In the genomic region with DNA sequence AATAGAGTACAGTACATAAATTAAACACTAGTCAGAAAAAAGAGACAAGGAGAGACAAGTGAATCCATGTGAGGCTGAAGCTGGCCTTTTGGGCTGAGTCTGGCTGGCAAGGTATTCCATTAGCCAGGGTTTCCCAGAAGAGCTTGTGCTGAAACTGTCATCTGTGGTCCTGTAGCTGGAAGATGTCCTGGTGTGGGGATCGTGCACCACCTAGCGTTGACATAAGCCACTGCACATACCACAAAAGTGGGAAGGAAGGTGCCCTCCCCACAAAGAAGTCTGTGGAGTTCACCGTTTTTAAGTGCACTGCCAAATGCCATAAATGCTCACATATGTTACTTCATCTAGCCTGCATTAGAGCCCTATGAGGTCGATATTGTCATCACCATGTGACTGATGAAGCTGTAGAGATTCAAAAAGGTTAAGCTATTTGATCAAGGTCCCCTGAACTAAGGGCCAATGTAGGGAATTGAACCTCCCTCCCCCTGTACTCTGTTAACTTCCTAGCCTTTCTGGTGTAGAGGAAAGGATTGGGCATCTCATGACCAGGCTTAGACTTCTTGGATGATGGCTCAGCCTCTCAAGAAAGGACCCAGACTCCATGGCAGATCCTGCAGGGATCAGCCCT, we compare ENCODE assay signal across 8 cellular contexts. TPM values are rescaled to one million over a fixed set of nuclear protein-coding genes. Genes with fewer than 3 reads are reported as not detected.
DNase-seq lines count a peak whose midpoint lies in the region; ATAC-seq and TF ChIP-seq lines count a peak whose summit lies in the region.

No MANE protein-coding gene starts in this region.

- in situ Hi-C loops in Panc1 (cut with HindIII; ENCODE audit: low pct_unique_long_range_greater_than_20kb, low sequenced_read_pairs) = no loop called here

- no peaks in the 10 kb centered on the region for H3K27me3 Mint-ChIP-seq in CD4-positive, alpha-beta memory T cell

- H3K4me3 ChIP-seq in CD4-positive, alpha-beta memory T cell (ENCODE audit: low read length in 2 of 2) = no peak overlapping the region
- H3K4me3 ChIP-seq in Panc1 (ENCODE audit: low read depth in 2 of 2, low read length in 2 of 2) (no peak overlapping the region), ovary (no peak overlapping the region), uterus (no peak overlapping the region)

- no peaks in the 10 kb centered on the region for H3K36me3 ChIP-seq in CD4-positive, alpha-beta memory T cell (ENCODE audit: insufficient read depth, low read length)
- H3K36me3 ChIP-seq in Panc1 (ENCODE audit: control insufficient read depth, insufficient read depth, low read length) (no peaks in the 10 kb centered on the region), ovary (no peaks in the 10 kb centered on the region), uterus (no peaks in the 10 kb centered on the region)

- no peaks in the 10 kb centered on the region for H3K27me3 ChIP-seq in CD4-positive, alpha-beta memory T cell (ENCODE audit: insufficient read depth, low read length)
- H3K27me3 ChIP-seq in Panc1 (ENCODE audit: control insufficient read depth, insufficient read depth, low read length) (peaks cover 2% of the 10 kb centered on the region), ovary (no peaks in the 10 kb centered on the region), uterus (no peaks in the 10 kb centered on the region)

- H3K4me3 Mint-ChIP-seq in CD4-positive, alpha-beta memory T cell = no peak overlapping the region

- H3K27ac Mint-ChIP-seq in CD4-positive, alpha-beta memory T cell = no peak overlapping the region

- no peaks in the 10 kb centered on the region for H3K36me3 Mint-ChIP-seq in CD4-positive, alpha-beta memory T cell

- TF ChIP-seq EP300 in ovary (IDR thresholded peaks at IDR 0.05) = no peak

- ATAC-seq in GM19452 (IDR thresholded peaks at IDR 0.05; ENCODE audit: unreplicated experiment) (peak; percentile 63), Panc1 (peak; percentile 94)

- WGBS in ovary, 3 donors = 0 to 1% (median 0%) methylated on average over 4 of the region's 4 CpGs

- no TSS peak for BruUV-seq in Panc1 (replicated peaks; lab: Mats Ljungman, UMichigan)

- TF ChIP-seq POLR2A in ovary (IDR thresholded peaks at IDR 0.05) (no peak), uterus (IDR thresholded peaks at IDR 0.05) (no peak)

- no peaks in the 10 kb centered on the region for H3K9me3 ChIP-seq in CD4-positive, alpha-beta memory T cell (ENCODE audit: control insufficient read depth in 1 of 2, low read length in 2 of 2)
- H3K9me3 ChIP-seq in Panc1 (ENCODE audit: control insufficient read depth, insufficient read depth, low read depth, low read length) (no peaks in the 10 kb centered on the region), ovary (no peaks in the 10 kb centered on the region), uterus (no peaks in the 10 kb centered on the region)

- POLR2A ChIA-PET in CD4-positive, alpha-beta memory T cell (lab: Charles Lee; ENCODE audit: partially characterized antibody) = no interaction called here
- POLR2A ChIA-PET in Panc1 (lab: Charles Lee) = no interaction called here

- H3K27ac ChIP-seq in CD4-positive, alpha-beta memory T cell (ENCODE audit: low read depth, low read length) = no peak overlapping the region
- H3K27ac ChIP-seq in Panc1 (ENCODE audit: low read length) (no peak overlapping the region), ovary (no peak overlapping the region), uterus (no peak overlapping the region)

- no peaks in the 10 kb centered on the region for H3K4me1 ChIP-seq in CD4-positive, alpha-beta memory T cell (ENCODE audit: insufficient read depth, low read length)
- H3K4me1 ChIP-seq in Panc1 (ENCODE audit: control insufficient read depth, insufficient read depth, low read length) = no peaks in the 10 kb centered on the region
- no peaks in the 10 kb centered on the region for H3K4me1 ChIP-seq in ovary (ENCODE audit: insufficient read depth)
- no peaks in the 10 kb centered on the region for H3K4me1 ChIP-seq in uterus

- peak in 4 of 5 donors; percentile 27 to 37 (median 30) for DNase-seq in CD4-positive, alpha-beta memory T cell
- DNase-seq in HuH-7.5 (ENCODE audit: low spot score) (peak; percentile 59), Panc1 (ENCODE audit: low read depth, low spot score) (peak; percentile 60), globus pallidus (ENCODE audit: low spot score) (peak; percentile 67), ovary (peak in 3 of 5 donors; percentile 22 to 47 (median 28)), uterus (peak; percentile 17 to 28)
- peak; percentile 49 for DNase-seq in activated naive CD4-positive, alpha-beta T cell treated with Interleukin-2 at 50 U/mL for 16 hours

- TF ChIP-seq CTCF in Panc1 (IDR thresholded peaks at IDR 0.05) (peak; percentile 93), ovary (IDR thresholded peaks at IDR 0.05) (peak in 2 of 3 donors; percentile 14 to 53), uterus (IDR thresholded peaks at IDR 0.05) (peak; percentile 65 to 82 (median 76))

- H3K9me3 Mint-ChIP-seq in CD4-positive, alpha-beta memory T cell = no peaks in the 10 kb centered on the region

- intact Hi-C loops in CD4-positive, alpha-beta memory T cell (cut with micrococcal nuclease) = loop anchor here (1.0 to 10.0 kb wide), 2 partner anchors 163 to 1005 kb away; no protein-coding TSS in a partner anchor
- intact Hi-C loops in Panc1 (cut with micrococcal nuclease; ENCODE audit: unreplicated experiment) (loop anchor here (1.0 to 10.0 kb wide), 3 partner anchors 162 to 456 kb away; no protein-coding TSS in a partner anchor), ovary (cut with DNase I) (loop anchor here in 2 of 4 donors (10.0 kb wide), 2 partner anchors 445 to 455 kb away; no protein-coding TSS in a partner anchor), uterus (cut with DNase I; ENCODE audit: low total_unique reads) (loop anchor here (5.0 kb wide), 1 partner anchor 453 kb away; no protein-coding TSS in a partner anchor)

- H3K4me1 Mint-ChIP-seq in CD4-positive, alpha-beta memory T cell = peaks cover 0 to under 1% (median 0%) of the 10 kb centered on the region in 4 donors

- CTCF ChIA-PET in CD4-positive, alpha-beta memory T cell (lab: Charles Lee; ENCODE audit: partially characterized antibody) = interaction anchor here (0.5 to 4.5 kb wide), 16 partner anchors 8 to 1005 kb away, joined by 3 to 80 read pairs (median 6); partner anchors contain the start of gene EHD3
- CTCF ChIA-PET in Panc1 (lab: Charles Lee) = interaction anchor here (0.5 to 1.7 kb wide), 6 partner anchors 25 to 459 kb away, joined by 3 to 14 read pairs (median 3); partner anchors contain the start of gene GALNT14

RNA-seq across cellular contexts. Expression of gene GALNT14, which starts 31.9 kb away (rescaled TPM):
- total RNA-seq in CD4-positive, alpha-beta memory T cell = under 1 TPM in 1 of 2 experiments, not detected in 1; 0.32 TPM
- not detected for polyA plus RNA-seq in CD4-positive, alpha-beta memory T cell
- total RNA-seq in Panc1 (2021; ENCODE audit: unreplicated experiment) = 0.67 TPM
- polyA plus RNA-seq in Panc1 (2012; ENCODE audit: insufficient read length) = not detected
- total RNA-seq in ovary = 1 to 10 TPM in 4 of 7 donors, not detected in 3; 1.1 to 9.8 (median 1.6) TPM
- polyA plus RNA-seq in ovary = 1 to 10 TPM in 1 of 2 donors, under 1 TPM in 1; 0.28 to 1.6 TPM
- total RNA-seq in uterus = 1 to 10 TPM in 1 of 4 donors, under 1 TPM in 1, not detected in 2; 0.58 to 4.0 TPM

RNA-seq across cellular contexts. Expression of gene CAPN14, which starts 47.1 kb away (rescaled TPM):
- under 1 TPM; 0.53 to 0.61 TPM for total RNA-seq in CD4-positive, alpha-beta memory T cell
- polyA plus RNA-seq in CD4-positive, alpha-beta memory T cell = under 1 TPM; 0.16 to 0.36 TPM
- 0.05 TPM for total RNA-seq in Panc1 (2021; ENCODE audit: unreplicated experiment)
- polyA plus RNA-seq in Panc1 (2012; ENCODE audit: insufficient read length) = not detected
- under 1 TPM in 5 of 7 donors, not detected in 2; 0.05 to 0.23 (median 0.08) TPM for total RNA-seq in ovary
- polyA plus RNA-seq in ovary = under 1 TPM; 0.05 TPM
- under 1 TPM in 3 of 4 donors, not detected in 1; under 0.01 to 0.29 (median 0.14) TPM for total RNA-seq in uterus

Comparison
In these comparisons a context has a peak if more than half of its experiments do, and no peak if none do; other contexts are left out.
1. CTCF ChIP-seq: peak in every context shown above with its lines; median percentile 93 in Panc1; 76 in uterus; 34 in ovary.